Comparison of ENCODE assay signal across 1 cellular context in the genomic region with DNA sequence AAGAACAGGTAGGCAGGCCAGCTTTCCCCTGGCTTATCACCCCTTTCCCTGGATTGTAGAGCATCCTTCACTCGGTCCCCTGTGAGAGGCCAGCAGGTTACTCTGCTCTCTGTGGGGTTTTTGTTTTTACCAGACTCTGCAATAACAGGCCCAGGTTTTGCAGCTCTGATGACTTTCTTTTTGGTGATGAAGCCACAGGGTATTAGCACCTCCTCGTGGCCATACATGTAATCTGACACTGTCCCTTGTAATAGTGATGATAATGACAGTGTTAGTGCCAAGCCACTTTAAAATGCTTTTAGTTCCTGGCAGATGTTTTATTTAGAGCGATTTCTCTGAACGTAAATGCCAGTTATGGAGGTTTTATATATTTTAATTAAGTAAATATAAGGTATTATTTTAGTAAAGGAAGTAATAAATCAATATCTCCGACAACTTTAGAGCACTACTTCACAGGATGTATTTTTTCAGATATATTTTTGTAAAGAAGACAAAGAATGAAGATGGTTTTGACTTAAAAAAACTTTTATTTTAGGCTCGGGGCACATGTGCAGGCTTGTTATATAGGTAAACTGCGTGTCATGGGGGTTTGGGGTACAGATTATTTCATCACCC.
TF ChIP-seq lines count a peak whose summit lies in the region.

No MANE protein-coding gene starts in this region.

TF ChIP-seq in HepG2, 621 proteins besides CTCF, POLR2A, EP300 and RAD21 (continued from another document and continues in another):
- TF ChIP-seq TFAP4 (IDR thresholded peaks at IDR 0.05; ENCODE audit: borderline replicate concordance, low read depth), result no peak
- peak; percentile 38; the same call in 1 of the 2 replicates for TF ChIP-seq SAP130 (CRISPR knock-in tag; IDR thresholded peaks at IDR 0.05; ENCODE audit: low read depth)
- peak; percentile 21; the same call in 1 of the 2 replicates for TF ChIP-seq RFX5 (IDR thresholded peaks at IDR 0.05; ENCODE audit: low read depth, low read length)
- no peak for TF ChIP-seq BHLHE40 (IDR thresholded peaks at IDR 0.05; ENCODE audit: low read length)
- TF ChIP-seq FOXA3 (CRISPR knock-in tag; IDR thresholded peaks at IDR 0.05), result peak; percentile 12; the same call in 1 of the 2 replicates
- TF ChIP-seq ZNF234 (CRISPR knock-in tag; conservative IDR thresholded peaks at IDR 0.05), result no peak
- peak; percentile 34; the same call in 1 of the 2 replicates for TF ChIP-seq FOXJ3 (CRISPR knock-in tag; IDR thresholded peaks at IDR 0.05; ENCODE audit: borderline replicate concordance)
- peak; percentile 37; the same call in 1 of the 2 replicates for TF ChIP-seq IRF2 (CRISPR knock-in tag; IDR thresholded peaks at IDR 0.05)
- TF ChIP-seq RCOR2 (CRISPR knock-in tag; IDR thresholded peaks at IDR 0.05), result 0 out of 2 replicates have a peak, but pooled peaks have one; percentile 33
- no peak for TF ChIP-seq NFATC3 (CRISPR knock-in tag; IDR thresholded peaks at IDR 0.05)
- TF ChIP-seq FOSL2 (CRISPR knock-in tag; IDR thresholded peaks at IDR 0.05), result 0 out of 2 replicates have a peak, but pooled peaks have one; percentile 29
- TF ChIP-seq ZNF674 (CRISPR knock-in tag; IDR thresholded peaks at IDR 0.05; ENCODE audit: low read depth), result no peak
- peak; percentile 21 to 32; a peak in 3 of 4 replicates for TF ChIP-seq MAFK (conservative IDR thresholded peaks at IDR 0.05 in 1 of 2, IDR thresholded peaks at IDR 0.05 in 1 of 2; ENCODE audit: low read length in 2 of 2)
- no peak for TF ChIP-seq GABPA (IDR thresholded peaks at IDR 0.05; ENCODE audit: low read depth, low read length)
- peak; percentile 26; the same call in 1 of the 2 replicates for TF ChIP-seq GABPA (CRISPR knock-in tag; IDR thresholded peaks at IDR 0.05; ENCODE audit: low read depth)
- no peak for TF ChIP-seq PATZ1 (CRISPR knock-in tag; IDR thresholded peaks at IDR 0.05)
- TF ChIP-seq EZH2 (conservative IDR thresholded peaks at IDR 0.05; ENCODE audit: low read depth, low read length), result no peak
- TF ChIP-seq EEA1 (CRISPR knock-in tag; IDR thresholded peaks at IDR 0.05; ENCODE audit: borderline replicate concordance), result no peak
- TF ChIP-seq YEATS2 (CRISPR knock-in tag; IDR thresholded peaks at IDR 0.05; ENCODE audit: borderline replicate concordance), result no peak
- TF ChIP-seq ARID4A (CRISPR knock-in tag; IDR thresholded peaks at IDR 0.05; ENCODE audit: borderline replicate concordance), result no peak
- TF ChIP-seq SUZ12 (IDR thresholded peaks at IDR 0.05; ENCODE audit: low read depth, low read length), result no peak
- TF ChIP-seq UBTF (CRISPR knock-in tag; IDR thresholded peaks at IDR 0.05), result no peak
- no peak for TF ChIP-seq CREM (IDR thresholded peaks at IDR 0.05)
- TF ChIP-seq CREM (CRISPR knock-in tag; IDR thresholded peaks at IDR 0.05), result no peak
- TF ChIP-seq KLF11 (CRISPR knock-in tag; IDR thresholded peaks at IDR 0.05), result no peak
- TF ChIP-seq, protein P1, sequence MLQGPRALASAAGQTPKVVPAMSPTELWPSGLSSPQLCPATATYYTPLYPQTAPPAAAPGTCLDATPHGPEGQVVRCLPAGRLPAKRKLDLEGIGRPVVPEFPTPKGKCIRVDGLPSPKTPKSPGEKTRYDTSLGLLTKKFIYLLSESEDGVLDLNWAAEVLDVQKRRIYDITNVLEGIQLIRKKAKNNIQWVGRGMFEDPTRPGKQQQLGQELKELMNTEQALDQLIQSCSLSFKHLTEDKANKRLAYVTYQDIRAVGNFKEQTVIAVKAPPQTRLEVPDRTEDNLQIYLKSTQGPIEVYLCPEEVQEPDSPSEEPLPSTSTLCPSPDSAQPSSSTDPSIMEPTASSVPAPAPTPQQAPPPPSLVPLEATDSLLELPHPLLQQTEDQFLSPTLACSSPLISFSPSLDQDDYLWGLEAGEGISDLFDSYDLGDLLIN (CRISPR knock-in tag; IDR thresholded peaks at IDR 0.05; ENCODE audit: borderline replicate concordance), result no peak
- TF ChIP-seq SP1 (IDR thresholded peaks at IDR 0.05), result no peak
- no peak for TF ChIP-seq SP1 (CRISPR knock-in tag; IDR thresholded peaks at IDR 0.05)
- no peak for TF ChIP-seq NAIF1 (CRISPR knock-in tag; IDR thresholded peaks at IDR 0.05; ENCODE audit: borderline replicate concordance)
- no peak for TF ChIP-seq ZFP36L1 (CRISPR knock-in tag; IDR thresholded peaks at IDR 0.05)
- TF ChIP-seq ZNF777 (CRISPR knock-in tag; IDR thresholded peaks at IDR 0.05), result no peak
- 0 out of 2 replicates have a peak, but pooled peaks have one; percentile 20 for TF ChIP-seq GATAD2A (CRISPR knock-in tag; IDR thresholded peaks at IDR 0.05)
- TF ChIP-seq GATAD1 (CRISPR knock-in tag; IDR thresholded peaks at IDR 0.05), result no peak
- no peak for TF ChIP-seq REXO4 (CRISPR knock-in tag; IDR thresholded peaks at IDR 0.05; ENCODE audit: borderline replicate concordance)
- TF ChIP-seq KAT8 (CRISPR knock-in tag; IDR thresholded peaks at IDR 0.05), result peak; percentile 23; the same call in 1 of the 2 replicates
- peak; percentile 96 for TF ChIP-seq SMC3 (IDR thresholded peaks at IDR 0.05; ENCODE audit: low read length)
- 0 out of 2 replicates have a peak, but pooled peaks have one; percentile 23 for TF ChIP-seq ZNF121 (CRISPR knock-in tag; IDR thresholded peaks at IDR 0.05)
- TF ChIP-seq HNF1B (CRISPR knock-in tag; IDR thresholded peaks at IDR 0.05), result 0 out of 2 replicates have a peak, but pooled peaks have one; percentile 19
- peak in 1 of 2 experiments; percentile 16; a peak in 1 of 4 replicates for TF ChIP-seq HMGXB4 (CRISPR knock-in tag; IDR thresholded peaks at IDR 0.05; ENCODE audit: borderline replicate concordance in 1 of 2, low read depth in 1 of 2)
- TF ChIP-seq ARID3A (IDR thresholded peaks at IDR 0.05; ENCODE audit: low read depth, low read length), result peak; percentile 72
- TF ChIP-seq ZSCAN30 (CRISPR knock-in tag; IDR thresholded peaks at IDR 0.05), result no peak
